In genomic region chr5:73841641-73842040, GRCh38 we compare ENCODE assay signal across 7 cellular contexts.
"Had no signal": no experiment of that assay in that cellular context is flagged by ENCODE, and none has a peak within 500 bp of the region (broad histone marks: within the 10 kb centered on the region; RNA-seq: fewer than 3 reads in every experiment).

No MANE protein-coding gene starts in this region.

- H3K9me3 ChIP-seq: HAP-1 had no signal

- H3K9me3 Mint-ChIP-seq: HFFc6 had no signal

- H3K27ac Mint-ChIP-seq: HFFc6 had no signal

- H3K9ac ChIP-seq: GM23248 had no signal

- H3K27ac ChIP-seq: GM23248, HL-60 had no signal

- H3K4me3 ChIP-seq: GM23248, HAP-1 had no signal

- DNase-seq: GM23248, GOT3, H7, HFFc6 had no signal

- H3K36me3 ChIP-seq: HAP-1 had no signal

- H2AFZ ChIP-seq: GM23248 had no signal

- H3K4me1 ChIP-seq: HAP-1 had no signal

- FAIRE-seq: HepG2 had no signal

- H3K4me3 Mint-ChIP-seq: HFFc6 had no signal
